In the genomic region with DNA sequence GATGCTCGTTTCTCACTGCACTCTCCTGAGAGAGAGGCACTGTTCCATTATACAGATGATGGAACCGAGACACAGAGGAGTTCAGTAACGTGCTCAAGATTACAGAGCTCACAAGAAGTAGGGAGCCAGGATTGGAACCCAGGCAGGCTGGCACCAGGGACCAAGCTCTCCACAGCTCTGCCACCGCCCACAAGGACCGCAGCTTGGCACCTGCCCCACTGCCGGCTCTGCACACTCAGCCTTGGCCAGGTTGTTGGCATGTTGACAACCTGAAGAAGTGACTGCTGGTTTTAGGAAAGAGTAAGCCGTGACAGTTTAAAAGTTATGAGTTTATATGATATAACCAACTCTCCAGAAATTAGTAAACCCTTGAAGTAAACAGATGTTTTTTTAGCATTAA, we compare ENCODE assay signal across 1 cellular context.
TF ChIP-seq lines count a peak whose summit lies in the region.

No MANE protein-coding gene starts in this region.

TF ChIP-seq in HepG2, 621 proteins besides CTCF, POLR2A, EP300 and RAD21 (continued from another document):
- TF ChIP-seq, protein P1, sequence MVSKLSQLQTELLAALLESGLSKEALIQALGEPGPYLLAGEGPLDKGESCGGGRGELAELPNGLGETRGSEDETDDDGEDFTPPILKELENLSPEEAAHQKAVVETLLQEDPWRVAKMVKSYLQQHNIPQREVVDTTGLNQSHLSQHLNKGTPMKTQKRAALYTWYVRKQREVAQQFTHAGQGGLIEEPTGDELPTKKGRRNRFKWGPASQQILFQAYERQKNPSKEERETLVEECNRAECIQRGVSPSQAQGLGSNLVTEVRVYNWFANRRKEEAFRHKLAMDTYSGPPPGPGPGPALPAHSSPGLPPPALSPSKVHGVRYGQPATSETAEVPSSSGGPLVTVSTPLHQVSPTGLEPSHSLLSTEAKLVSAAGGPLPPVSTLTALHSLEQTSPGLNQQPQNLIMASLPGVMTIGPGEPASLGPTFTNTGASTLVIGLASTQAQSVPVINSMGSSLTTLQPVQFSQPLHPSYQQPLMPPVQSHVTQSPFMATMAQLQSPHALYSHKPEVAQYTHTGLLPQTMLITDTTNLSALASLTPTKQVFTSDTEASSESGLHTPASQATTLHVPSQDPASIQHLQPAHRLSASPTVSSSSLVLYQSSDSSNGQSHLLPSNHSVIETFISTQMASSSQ (IDR thresholded peaks at IDR 0.05; ENCODE audit: low read depth) = no peak
- TF ChIP-seq, protein P1 (CRISPR knock-in tag; IDR thresholded peaks at IDR 0.05; ENCODE audit: borderline replicate concordance) = no peak
- TF ChIP-seq GPN1 (CRISPR knock-in tag; IDR thresholded peaks at IDR 0.05; ENCODE audit: borderline replicate concordance) = no peak
